2 cellular contexts compared by ENCODE assay signal in the genomic region with DNA sequence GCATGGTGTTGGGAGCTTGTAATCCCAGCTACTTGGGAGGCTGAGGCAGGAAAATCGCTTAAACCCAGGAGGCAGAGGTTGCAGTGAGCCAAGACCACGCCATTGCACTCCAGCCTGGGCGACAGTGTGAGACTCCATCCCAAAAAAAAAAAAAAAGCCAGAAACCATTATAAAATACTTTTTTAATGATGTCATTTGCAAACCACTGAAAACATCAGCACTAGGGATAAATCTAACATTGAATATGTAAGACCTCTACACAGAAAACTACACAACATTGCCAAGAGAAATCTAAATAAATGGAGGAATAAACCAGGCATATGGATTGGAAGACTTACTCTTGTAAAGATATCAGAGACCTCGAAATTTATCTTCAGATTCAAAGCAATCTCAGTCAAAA. TPM values are rescaled to one million over a fixed set of nuclear protein-coding genes. Genes with fewer than 3 reads are reported as not detected.
"Had no signal": no experiment of that assay in that cellular context is flagged by ENCODE, and none has a peak within 500 bp of the region (broad histone marks: within the 10 kb centered on the region; RNA-seq: fewer than 3 reads in every experiment).

No MANE protein-coding gene starts in this region.

RNA-seq across cellular contexts. Expression of a gene that starts 49.5 kb away (rescaled TPM):
- total RNA-seq: activated B cell treated with CpG ODN at 0.5 μM for 24 hours; activated CD8-positive, alpha-beta T cell treated with anti-CD3 and anti-CD28 coated beads, Interleukin-2, amount 10 ng/mL, durations not matched to agents 7 days and 5 days had no signal
